Comparison of ENCODE assay signal across 17 cellular contexts in genomic region chrX:77635372-77635771, GRCh38.
DNase-seq lines count a peak whose midpoint lies in the region; ATAC-seq lines count a peak whose summit lies in the region.
"Had no signal": no experiment of that assay in that cellular context is flagged by ENCODE, and none has a peak within 500 bp of the region (broad histone marks: within the 10 kb centered on the region; RNA-seq: fewer than 3 reads in every experiment).

No MANE protein-coding gene starts in this region.

- no peaks in the 10 kb centered on the region for H3K4me1 Mint-ChIP-seq in activated naive CD8-positive, alpha-beta T cell (ENCODE audit: low read depth)
- peaks cover under 1% of the 10 kb centered on the region for H3K4me1 Mint-ChIP-seq in activated naive CD8-positive, alpha-beta T cell treated with anti-CD3 and anti-CD28 coated beads, Interleukin-2, amount 50 U/mL, for 24 hours
- peaks cover 0 to 6% (median 0%) of the 10 kb centered on the region in 4 donors for H3K4me1 Mint-ChIP-seq in CD4-positive, CD25-positive, alpha-beta regulatory T cell

- H3K36me3 Mint-ChIP-seq in activated naive CD8-positive, alpha-beta T cell = peaks cover 10% of the 10 kb centered on the region
- peaks cover 30% of the 10 kb centered on the region for H3K36me3 Mint-ChIP-seq in activated naive CD8-positive, alpha-beta T cell treated with anti-CD3 and anti-CD28 coated beads, Interleukin-2, amount 50 U/mL, for 24 hours (ENCODE audit: low read depth)
- H3K36me3 Mint-ChIP-seq in CD4-positive, CD25-positive, alpha-beta regulatory T cell = peaks cover 32% of the 10 kb centered on the region

- no peaks in the 10 kb centered on the region for H3K27me3 ChIP-seq in CD4-positive, CD25-positive, alpha-beta regulatory T cell (ENCODE audit: control insufficient read depth, insufficient read depth, low read length)

- H3K9ac ChIP-seq in SK-N-MC (ENCODE audit: insufficient read length) = no peak overlapping the region
- H3K9ac ChIP-seq: BLaER1 had no signal

- H3K27ac ChIP-seq in CD4-positive, CD25-positive, alpha-beta regulatory T cell (ENCODE audit: insufficient read depth, low read length, poor library complexity, severe bottlenecking) = no peak overlapping the region
- 0 out of 2 replicates have a peak overlapping the region, but pooled peaks have one; percentile 25 for H3K27ac ChIP-seq in SK-N-MC
- H3K27ac ChIP-seq: BLaER1 had no signal

- H3K4me3 Mint-ChIP-seq in activated naive CD8-positive, alpha-beta T cell = no peak overlapping the region
- H3K4me3 Mint-ChIP-seq in activated naive CD8-positive, alpha-beta T cell treated with anti-CD3 and anti-CD28 coated beads, Interleukin-2, amount 50 U/mL, for 24 hours = no peak overlapping the region
- no peak overlapping the region for H3K4me3 Mint-ChIP-seq in CD4-positive, CD25-positive, alpha-beta regulatory T cell
- H3K4me3 Mint-ChIP-seq: CD14-positive monocyte; CD8-positive, alpha-beta T cell had no signal

- ATAC-seq in activated naive CD8-positive, alpha-beta T cell treated with anti-CD3 and anti-CD28 coated beads, Interleukin-2, amount 50 U/mL, for 24 hours = no peak
- no peak for ATAC-seq in CD4-positive, CD25-positive, alpha-beta regulatory T cell (ENCODE audit: low read depth in 2 of 2)
- ATAC-seq in HG02623 (IDR thresholded peaks at IDR 0.05; ENCODE audit: unreplicated experiment) = no peak
- ATAC-seq: CD8-positive, alpha-beta T cell; GM12878 had no signal

- peak overlapping the region; percentile 28 for H3K27ac Mint-ChIP-seq in activated naive CD8-positive, alpha-beta T cell
- no peak overlapping the region for H3K27ac Mint-ChIP-seq in activated naive CD8-positive, alpha-beta T cell treated with anti-CD3 and anti-CD28 coated beads, Interleukin-2, amount 50 U/mL, for 24 hours
- H3K27ac Mint-ChIP-seq in CD4-positive, CD25-positive, alpha-beta regulatory T cell = peak overlapping the region in 2 of 3 donors; percentile 17 to 66
- H3K27ac Mint-ChIP-seq: CD8-positive, alpha-beta T cell had no signal

- peaks cover 42% of the 10 kb centered on the region for H3K36me3 ChIP-seq in CD4-positive, CD25-positive, alpha-beta regulatory T cell (ENCODE audit: control insufficient read depth, insufficient read depth, low read length)
- H3K36me3 ChIP-seq in SK-N-MC (ENCODE audit: insufficient read depth, low read length) = peaks cover 32% of the 10 kb centered on the region; the same call in 1 of the 2 replicates

- no peak for DNase-seq in activated naive CD8-positive, alpha-beta T cell treated with anti-CD3 and anti-CD28 coated beads, Interleukin-2, amount 50 U/mL, for 24 hours
- no peak for DNase-seq in CD4-positive, CD25-positive, alpha-beta regulatory T cell
- DNase-seq in SK-N-MC (ENCODE audit: low read depth, low spot score) (no peak), Ammon's horn (ENCODE audit: low spot score) (no peak)
- DNase-seq: AML-193; Calu3; CD8-positive, alpha-beta T cell; DMS53; DND-41; EL; KBM-7 had no signal

- no peaks in the 10 kb centered on the region for H3K4me1 ChIP-seq in CD4-positive, CD25-positive, alpha-beta regulatory T cell (ENCODE audit: control insufficient read depth, insufficient read depth, low read length, poor library complexity, severe bottlenecking)
- H3K4me1 ChIP-seq: BLaER1, HAP-1 had no signal

- no peaks in the 10 kb centered on the region for H3K9me3 ChIP-seq in CD4-positive, CD25-positive, alpha-beta regulatory T cell (ENCODE audit: control insufficient read depth in 2 of 2, low read length in 2 of 2)
- no peaks in the 10 kb centered on the region for H3K9me3 ChIP-seq in SK-N-MC (ENCODE audit: low read depth, low read length)
- H3K9me3 ChIP-seq: BLaER1, HAP-1 had no signal

- no peak overlapping the region for H3K4me3 ChIP-seq in CD4-positive, CD25-positive, alpha-beta regulatory T cell (ENCODE audit: low read depth, low read length)
- H3K4me3 ChIP-seq in SK-N-MC = no peak overlapping the region
- H3K4me3 ChIP-seq: BLaER1, GM12878, HAP-1 had no signal

- no peaks in the 10 kb centered on the region for H3K27me3 Mint-ChIP-seq in activated naive CD8-positive, alpha-beta T cell
- no peaks in the 10 kb centered on the region for H3K27me3 Mint-ChIP-seq in activated naive CD8-positive, alpha-beta T cell treated with anti-CD3 and anti-CD28 coated beads, Interleukin-2, amount 50 U/mL, for 24 hours
- no peaks in the 10 kb centered on the region for H3K27me3 Mint-ChIP-seq in CD4-positive, CD25-positive, alpha-beta regulatory T cell

- no peaks in the 10 kb centered on the region for H3K9me3 Mint-ChIP-seq in activated naive CD8-positive, alpha-beta T cell (ENCODE audit: low read depth)
- no peaks in the 10 kb centered on the region for H3K9me3 Mint-ChIP-seq in activated naive CD8-positive, alpha-beta T cell treated with anti-CD3 and anti-CD28 coated beads, Interleukin-2, amount 50 U/mL, for 24 hours
- H3K9me3 Mint-ChIP-seq in CD4-positive, CD25-positive, alpha-beta regulatory T cell = no peaks in the 10 kb centered on the region
